In the genomic region with DNA sequence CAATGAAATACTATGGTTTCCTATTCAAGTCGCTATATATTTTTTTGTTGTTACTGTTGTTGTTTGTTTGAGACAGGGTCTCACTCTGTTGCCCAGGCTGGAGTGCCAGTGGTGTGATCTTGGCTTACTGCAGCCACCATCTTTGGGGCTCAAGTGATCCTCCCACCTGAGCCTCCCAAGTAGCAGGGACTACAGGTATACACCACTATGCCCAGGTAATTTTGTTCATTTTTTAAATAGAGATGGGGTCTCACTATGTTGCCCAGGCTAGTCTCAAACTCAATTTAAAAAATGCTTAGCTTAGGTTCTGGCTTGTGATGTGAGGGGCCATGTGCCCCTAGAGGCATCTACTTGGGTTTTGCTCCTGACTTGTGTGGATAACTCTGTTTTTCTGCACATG, we compare ENCODE assay signal across 3 cellular contexts.
TF ChIP-seq lines count a peak whose summit lies in the region.

No MANE protein-coding gene starts in this region.

TF ChIP-seq in HEK293, 187 proteins besides CTCF, POLR2A, EP300 and RAD21:
- TF ChIP-seq ZNF121 (tag by site-specific recombination; IDR thresholded peaks at IDR 0.05) = peak; percentile 96
- TF ChIP-seq ZNF776 (tag by site-specific recombination; IDR thresholded peaks at IDR 0.05; ENCODE audit: borderline replicate concordance) = no peak
- TF ChIP-seq ZNF239 (tag by site-specific recombination; IDR thresholded peaks at IDR 0.05) = no peak

TF ChIP-seq in K562, 482 proteins besides CTCF, POLR2A, EP300 and RAD21:
- no peak for TF ChIP-seq ZNF57 (CRISPR knock-in tag; IDR thresholded peaks at IDR 0.05)
- TF ChIP-seq ZNF77 (CRISPR knock-in tag; IDR thresholded peaks at IDR 0.05) = no peak
- TF ChIP-seq FOXP1 (CRISPR knock-in tag; IDR thresholded peaks at IDR 0.05) = no peak
- TF ChIP-seq SMARCA4 (IDR thresholded peaks at IDR 0.05) = no peak
- TF ChIP-seq ZNF121 (CRISPR knock-in tag; conservative IDR thresholded peaks at IDR 0.05) = peak; percentile 82
- no peak for TF ChIP-seq ZC3H4 (CRISPR knock-in tag; IDR thresholded peaks at IDR 0.05; ENCODE audit: borderline replicate concordance)

TF ChIP-seq in endothelial cell of umbilical vein, 7 proteins besides CTCF, POLR2A, EP300 and RAD21:
- TF ChIP-seq, protein P1, sequence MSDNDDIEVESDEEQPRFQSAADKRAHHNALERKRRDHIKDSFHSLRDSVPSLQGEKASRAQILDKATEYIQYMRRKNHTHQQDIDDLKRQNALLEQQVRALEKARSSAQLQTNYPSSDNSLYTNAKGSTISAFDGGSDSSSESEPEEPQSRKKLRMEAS (IDR thresholded peaks at IDR 0.05; ENCODE audit: insufficient read depth, insufficient read length) = no peak
- TF ChIP-seq MYC (IDR thresholded peaks at IDR 0.05; ENCODE audit: low read depth, low read length) = no peak
TF ChIP-seq in endothelial cell of umbilical vein: peak in this region for 0.
